ENCODE assay signal across 8 cellular contexts in the genomic region with DNA sequence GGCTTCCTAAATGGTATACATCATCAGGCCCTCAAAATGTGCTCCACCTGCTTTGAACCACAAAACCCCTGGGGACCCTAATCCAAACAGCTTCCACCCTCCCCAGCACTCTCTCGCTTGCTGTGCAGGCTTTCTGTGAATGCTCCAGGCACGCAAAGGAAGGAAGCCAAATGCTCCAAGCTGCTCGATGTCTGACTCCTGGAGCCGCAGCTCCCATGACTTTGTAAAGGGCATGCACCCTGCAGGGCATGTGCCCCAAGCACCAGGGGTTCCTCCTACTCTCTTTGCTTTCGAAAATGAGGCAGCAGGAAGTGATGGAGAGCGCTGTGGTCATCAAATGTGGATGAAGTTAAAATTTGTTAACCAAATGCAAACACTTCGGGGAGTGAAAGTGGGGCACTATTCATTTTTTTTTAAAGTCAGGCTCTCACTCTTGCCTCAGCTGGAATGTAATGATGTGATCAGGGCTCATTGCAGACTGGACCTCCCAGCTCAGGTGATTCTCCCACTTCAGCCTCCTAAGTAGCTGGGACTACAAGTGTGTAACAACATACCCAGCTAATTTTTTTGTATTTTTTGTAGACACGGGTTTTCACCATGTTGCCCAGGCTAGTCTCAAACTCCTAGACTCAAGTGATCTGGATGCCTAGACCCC.
DNase-seq lines count a peak whose midpoint lies in the region; ATAC-seq and FAIRE-seq lines count a peak whose summit lies in the region.
"Not testable (repeated sequence)": the region's sequence is repeated elsewhere in the genome, so short reads cannot be mapped to it uniquely, and the experiment has no call there.

No MANE protein-coding gene starts in this region.

- H3K27me3 Mint-ChIP-seq in activated CD4-positive, alpha-beta T cell treated with anti-CD3 and anti-CD28 coated beads, Interleukin-2, amount 10 ng/mL, durations not matched to agents 7 days and 5 days = not testable (repeated sequence)

- peak overlapping the region; percentile 77 for H3K27ac Mint-ChIP-seq in activated CD4-positive, alpha-beta T cell treated with anti-CD3 and anti-CD28 coated beads, Interleukin-2, amount 10 ng/mL, durations not matched to agents 7 days and 5 days

- not testable (repeated sequence) for H3K36me3 Mint-ChIP-seq in activated CD4-positive, alpha-beta T cell treated with anti-CD3 and anti-CD28 coated beads, Interleukin-2, amount 10 ng/mL, durations not matched to agents 7 days and 5 days (ENCODE audit: low read depth)

- CTCF ChIA-PET in activated CD4-positive, alpha-beta T cell treated with anti-CD3 and anti-CD28 coated beads, Interleukin-2, amount 10 ng/mL, durations not matched to agents 7 days and 5 days (lab: Charles Lee) = not testable (repeated sequence)

- ATAC-seq in HG02588 (IDR thresholded peaks at IDR 0.05; ENCODE audit: unreplicated experiment) = peak; percentile 94
- ATAC-seq in HG03469 (IDR thresholded peaks at IDR 0.05; ENCODE audit: unreplicated experiment) = peak; percentile 80
- peak; percentile 82 for ATAC-seq in sciatic nerve

- FAIRE-seq in GM19239 (lab: Jason Lieb, UNC) = peak; percentile 53

- not testable (repeated sequence) for H3K4me3 Mint-ChIP-seq in activated CD4-positive, alpha-beta T cell treated with anti-CD3 and anti-CD28 coated beads, Interleukin-2, amount 10 ng/mL, durations not matched to agents 7 days and 5 days

- POLR2A ChIA-PET in activated CD4-positive, alpha-beta T cell treated with anti-CD3 and anti-CD28 coated beads, Interleukin-2, amount 10 ng/mL, durations not matched to agents 7 days and 5 days (lab: Charles Lee) = not testable (repeated sequence)

- not testable (repeated sequence) for H3K9me3 Mint-ChIP-seq in activated CD4-positive, alpha-beta T cell treated with anti-CD3 and anti-CD28 coated beads, Interleukin-2, amount 10 ng/mL, durations not matched to agents 7 days and 5 days

- intact Hi-C loops in sciatic nerve (cut with DNase I) = not testable (repeated sequence)

- DNase-seq in Daoy (ENCODE audit: low read depth) = peak; percentile 83
- not testable (repeated sequence) for DNase-seq in GM19239 (ENCODE audit: insufficient read length, low spot score); sciatic nerve (ENCODE audit: low spot score)
- DNase-seq in NCI-H2171 treated with DMSO at 0.1 percent for 48 hours (lab: John Stamatoyannopoulos, UW) = peak; percentile 92
- peak; percentile 7 for DNase-seq in activated CD4-positive, alpha-beta T cell treated with anti-CD3 and anti-CD28 coated beads, Interleukin-2, amount 10 ng/mL, durations not matched to agents 7 days and 5 days
- DNase-seq in fibroblast of peridontal ligament (ENCODE audit: extremely low read depth) = peak; percentile 97

- H3K4me1 Mint-ChIP-seq in activated CD4-positive, alpha-beta T cell treated with anti-CD3 and anti-CD28 coated beads, Interleukin-2, amount 10 ng/mL, durations not matched to agents 7 days and 5 days = not testable (repeated sequence)
